Comparison of ENCODE assay signal across 8 cellular contexts in the genomic region with DNA sequence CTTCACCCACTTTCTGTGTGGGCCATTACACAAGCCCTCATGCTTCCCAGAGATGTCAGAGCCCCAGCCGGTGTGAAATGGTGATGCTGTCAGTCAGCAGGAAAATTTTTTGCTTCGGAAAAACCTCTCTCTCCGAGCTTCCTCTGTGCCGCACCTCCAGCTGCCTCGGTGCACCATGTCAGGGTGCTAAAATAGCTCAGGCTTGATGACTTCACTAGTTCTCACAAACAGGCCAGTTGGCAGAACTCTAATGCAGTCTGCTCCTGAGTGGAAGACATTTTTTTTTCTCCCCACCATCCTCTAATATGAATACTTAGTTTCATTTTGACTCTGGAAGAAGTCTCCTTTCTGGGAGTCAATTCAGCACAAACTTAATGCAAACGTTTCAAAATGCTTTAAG.
DNase-seq lines count a peak whose midpoint lies in the region; ATAC-seq, FAIRE-seq and TF ChIP-seq lines count a peak whose summit lies in the region.

No MANE protein-coding gene starts in this region.

- H3K27me3 Mint-ChIP-seq in MCF 10A (ENCODE audit: insufficient read depth, unreplicated experiment) (no peaks in the 10 kb centered on the region), CD14-positive monocyte (ENCODE audit: low read depth in 3 of 3) (no peaks in the 10 kb centered on the region)
- no peaks in the 10 kb centered on the region for H3K27me3 Mint-ChIP-seq in activated CD8-positive, alpha-beta T cell treated with anti-CD3 and anti-CD28 coated beads, Interleukin-2, amount 10 ng/mL, durations not matched to agents 7 days and 5 days (ENCODE audit: low read depth)

- peak; percentile 60 for ATAC-seq in HG03135 (IDR thresholded peaks at IDR 0.05; ENCODE audit: unreplicated experiment)
- peak; percentile 50 for ATAC-seq in activated CD8-positive, alpha-beta T cell treated with anti-CD3 and anti-CD28 coated beads, Interleukin-2, amount 10 ng/mL, durations not matched to agents 7 days and 5 days

- CTCF ChIA-PET in MCF 10A (lab: Yijun Ruan, JAX), result no interaction called here
- CTCF ChIA-PET in activated CD8-positive, alpha-beta T cell treated with anti-CD3 and anti-CD28 coated beads, Interleukin-2, amount 10 ng/mL, durations not matched to agents 7 days and 5 days (lab: Charles Lee), result interaction anchor here (1.2 to 2.5 kb wide), 6 partner anchors 10 to 225 kb away, joined by 3 to 29 read pairs (median 5); no protein-coding TSS in a partner anchor

- H3K27ac Mint-ChIP-seq in MCF 10A (ENCODE audit: low read depth, unreplicated experiment) (no peak overlapping the region), CD14-positive monocyte (peak overlapping the region in 2 of 7 donors; percentile 18 to 57)
- H3K27ac Mint-ChIP-seq in activated CD8-positive, alpha-beta T cell treated with anti-CD3 and anti-CD28 coated beads, Interleukin-2, amount 10 ng/mL, durations not matched to agents 7 days and 5 days, result peak overlapping the region; percentile 90

- no peak for FAIRE-seq in small intestine (lab: Jason Lieb, UNC)

- peak overlapping the region in 2 of 3 donors; percentile 20 to 52 for H3K4me3 ChIP-seq in breast epithelium
- no peak overlapping the region for H3K4me3 ChIP-seq in small intestine (ENCODE audit: low read depth in 1 of 2, low read length in 2 of 2)

- H3K36me3 Mint-ChIP-seq in MCF 10A (ENCODE audit: insufficient read depth, unreplicated experiment) (no peaks in the 10 kb centered on the region), CD14-positive monocyte (no peaks in the 10 kb centered on the region)
- peaks cover 44% of the 10 kb centered on the region for H3K36me3 Mint-ChIP-seq in activated CD8-positive, alpha-beta T cell treated with anti-CD3 and anti-CD28 coated beads, Interleukin-2, amount 10 ng/mL, durations not matched to agents 7 days and 5 days (ENCODE audit: low read depth)

- H3K4me3 Mint-ChIP-seq in MCF 10A (ENCODE audit: unreplicated experiment) (no peak overlapping the region), CD14-positive monocyte (no peak overlapping the region)
- peak overlapping the region; percentile 65 for H3K4me3 Mint-ChIP-seq in activated CD8-positive, alpha-beta T cell treated with anti-CD3 and anti-CD28 coated beads, Interleukin-2, amount 10 ng/mL, durations not matched to agents 7 days and 5 days

- H3K4me1 ChIP-seq in breast epithelium (no peaks in the 10 kb centered on the region), small intestine (ENCODE audit: control insufficient read depth in 2 of 2, insufficient read depth in 1 of 2, low read depth in 1 of 2, low read length in 1 of 2) (peaks cover 0 to 3% of the 10 kb centered on the region in 2 donors)

- TF ChIP-seq CTCF in breast epithelium (IDR thresholded peaks at IDR 0.05) (no peak), MCF 10A (IDR thresholded peaks at IDR 0.05; ENCODE audit: unreplicated experiment) (no peak), CD14-positive monocyte (IDR thresholded peaks at IDR 0.05) (no peak)

- H3K9me3 ChIP-seq in breast epithelium (no peaks in the 10 kb centered on the region), small intestine (ENCODE audit: control insufficient read depth, low read depth) (no peaks in the 10 kb centered on the region)

- POLR2A ChIA-PET in MCF 10A (lab: Yijun Ruan, JAX), result no interaction called here
- POLR2A ChIA-PET in activated CD8-positive, alpha-beta T cell treated with anti-CD3 and anti-CD28 coated beads, Interleukin-2, amount 10 ng/mL, durations not matched to agents 7 days and 5 days (lab: Charles Lee), result interaction anchor here (1.1 to 2.0 kb wide), 3 partner anchors 38 to 224 kb away, joined by 3 to 18 read pairs (median 7); no protein-coding TSS in a partner anchor

- peak overlapping the region; percentile 4 to 67 for H3K27ac ChIP-seq in breast epithelium
- peak overlapping the region; percentile 62 to 68 for H3K27ac ChIP-seq in small intestine (ENCODE audit: low read depth in 1 of 2, low read length in 1 of 2)

- no peaks in the 10 kb centered on the region for H3K36me3 ChIP-seq in breast epithelium
- no peaks in the 10 kb centered on the region for H3K36me3 ChIP-seq in small intestine (ENCODE audit: control insufficient read depth in 2 of 2, insufficient read depth in 2 of 2, low read length in 2 of 2)

- no peak for TF ChIP-seq POLR2A in breast epithelium (IDR thresholded peaks at IDR 0.05)

- H3K4me1 Mint-ChIP-seq in MCF 10A (ENCODE audit: insufficient read depth, unreplicated experiment) (peaks cover 20% of the 10 kb centered on the region), CD14-positive monocyte (peaks cover 16% of the 10 kb centered on the region)
- peaks cover 81% of the 10 kb centered on the region for H3K4me1 Mint-ChIP-seq in activated CD8-positive, alpha-beta T cell treated with anti-CD3 and anti-CD28 coated beads, Interleukin-2, amount 10 ng/mL, durations not matched to agents 7 days and 5 days (ENCODE audit: low read depth)

- 37 to 71% (median 60%) methylated on average over 6 of the region's 6 CpGs for WGBS in small intestine, 3 donors

- no TSS peak for BruUV-seq in MCF 10A (replicated peaks; lab: Mats Ljungman, UMichigan)

- intact Hi-C loops in breast epithelium (cut with DNase I; ENCODE audit: low total_unique reads), result no loop called here
- intact Hi-C loops in MCF 10A (cut with micrococcal nuclease), result no loop called here
- intact Hi-C loops in cardiac septum (cut with DNase I), result loop anchor here (2.0 kb wide), 1 partner anchor 72 kb away; a partner anchor contains a TSS
- intact Hi-C loops in CD14-positive monocyte (cut with micrococcal nuclease), result no loop called here

- H3K9me3 Mint-ChIP-seq in MCF 10A (ENCODE audit: unreplicated experiment) (no peaks in the 10 kb centered on the region), CD14-positive monocyte (peaks cover 0 to 6% (median 0%) of the 10 kb centered on the region in 7 donors)
- H3K9me3 Mint-ChIP-seq in activated CD8-positive, alpha-beta T cell treated with anti-CD3 and anti-CD28 coated beads, Interleukin-2, amount 10 ng/mL, durations not matched to agents 7 days and 5 days (ENCODE audit: insufficient read depth), result peaks cover 10% of the 10 kb centered on the region

- H3K27me3 ChIP-seq in breast epithelium (no peaks in the 10 kb centered on the region), small intestine (ENCODE audit: control insufficient read depth in 2 of 2, insufficient read depth in 2 of 2, low read length in 2 of 2) (no peaks in the 10 kb centered on the region)

- DNase-seq in breast epithelium (ENCODE audit: low spot score in 2 of 2) (no peak), MCF 10A (ENCODE audit: unreplicated experiment) (no peak), cardiac septum (ENCODE audit: low spot score) (peak; percentile 80), small intestine (no peak), NCI-H774 (lab: John Stamatoyannopoulos, UW) (no peak), CD14-positive monocyte (ENCODE audit: low spot score) (no peak)
- peak; percentile 33 for DNase-seq in activated CD8-positive, alpha-beta T cell treated with anti-CD3 and anti-CD28 coated beads, Interleukin-2, amount 10 ng/mL, durations not matched to agents 7 days and 5 days

Comparison
In these comparisons a context has a peak if more than half of its experiments do, and no peak if none do; other contexts are left out.
1. DNase-seq: peak in activated CD8-positive, alpha-beta T cell treated with anti-CD3 and anti-CD28 coated beads, Interleukin-2, amount 10 ng/mL, durations not matched to agents 7 days and 5 days (single experiment) and cardiac septum (single experiment); none in breast epithelium (0 of 2), MCF 10A (single experiment), small intestine (single experiment), NCI-H774 (single experiment) and CD14-positive monocyte (single experiment).
2. H3K4me3 ChIP-seq: peak in breast epithelium (2 of 3); none in small intestine (0 of 2).